ENCODE assay signal across 8 cellular contexts in genomic region chr6:159969921-159970320, GRCh38. TPM values are rescaled to one million over a fixed set of nuclear protein-coding genes. Genes with fewer than 3 reads are reported as not detected.
A peak's percentile ranks its signal among the peaks of the same experiment; 100 is the strongest.
DNase-seq lines count a peak whose midpoint lies in the region; ATAC-seq and TF ChIP-seq lines count a peak whose summit lies in the region.

No MANE protein-coding gene starts in this region.

- H3K27ac Mint-ChIP-seq in Caco-2 (ENCODE audit: unreplicated experiment) = peak overlapping the region; percentile 96
- peak overlapping the region; percentile 92 to 95 for H3K27ac Mint-ChIP-seq in stimulated activated naive CD8-positive, alpha-beta T cell treated with anti-CD3 and anti-CD28 coated beads, Interleukin-15, amount 100 ng/mL, for 72 hours

- H3K36me3 ChIP-seq in Caco-2 (ENCODE audit: control insufficient read depth, insufficient read depth, low read length) = no peaks in the 10 kb centered on the region; the same call in 1 of the 2 replicates
- no peaks in the 10 kb centered on the region for H3K36me3 ChIP-seq in left lung

- H3K27ac ChIP-seq in left lung = peak overlapping the region; percentile 84 to 95

- POLR2A ChIA-PET in Caco-2 (lab: Charles Lee) = interaction anchor here (0.6 to 0.7 kb wide), 3 partner anchors 179 to 1857 kb away, joined by 3 to 5 read pairs (median 3); partner anchors contain the start of genes MRPL18 and WTAP

- peaks cover 12% of the 10 kb centered on the region for H3K36me3 Mint-ChIP-seq in Caco-2 (ENCODE audit: insufficient read depth, unreplicated experiment)

- peak overlapping the region; percentile 76 for H3K4me3 ChIP-seq in Caco-2 (ENCODE audit: low read depth, low read length)
- peak overlapping the region; percentile 79 to 98 for H3K4me3 ChIP-seq in left lung

- ATAC-seq in GM19372 (IDR thresholded peaks at IDR 0.05; ENCODE audit: low read depth, unreplicated experiment) (peak; percentile 33), left lung (peak; percentile 68)
- no peak for ATAC-seq in stimulated activated naive CD8-positive, alpha-beta T cell treated with anti-CD3 and anti-CD28 coated beads, Interleukin-15, amount 100 ng/mL, for 72 hours

- no TSS peak for BruUV-seq in Caco-2 (replicated peaks; lab: Mats Ljungman, UMichigan)

- H3K4me1 ChIP-seq in Caco-2 (peaks cover 8% of the 10 kb centered on the region), left lung (peaks cover 18 to 82% of the 10 kb centered on the region in 2 donors)

- H3K27me3 Mint-ChIP-seq in Caco-2 (ENCODE audit: insufficient read depth, unreplicated experiment) = no peaks in the 10 kb centered on the region
- no peaks in the 10 kb centered on the region for H3K27me3 Mint-ChIP-seq in stimulated activated naive CD8-positive, alpha-beta T cell treated with anti-CD3 and anti-CD28 coated beads, Interleukin-15, amount 100 ng/mL, for 72 hours

- H3K27me3 ChIP-seq in Caco-2 (replicated peaks; ENCODE audit: control insufficient read depth, insufficient read depth, low read length) = no peaks in the 10 kb centered on the region
- H3K27me3 ChIP-seq in left lung = no peaks in the 10 kb centered on the region

- TF ChIP-seq CTCF in Caco-2 (IDR thresholded peaks at IDR 0.05; ENCODE audit: insufficient read depth in 1 of 2, low read depth in 1 of 2, low read length in 1 of 2, severe bottlenecking in 1 of 2, unreplicated experiment in 1 of 2) = no peak
- no peak for TF ChIP-seq CTCF in left lung (IDR thresholded peaks at IDR 0.05)

- H3K4me3 Mint-ChIP-seq in Caco-2 (ENCODE audit: unreplicated experiment) = peak overlapping the region; percentile 95
- H3K4me3 Mint-ChIP-seq in stimulated activated naive CD8-positive, alpha-beta T cell treated with anti-CD3 and anti-CD28 coated beads, Interleukin-15, amount 100 ng/mL, for 72 hours = peak overlapping the region; percentile 87 to 97

- H3K9me3 ChIP-seq in Caco-2 = no peaks in the 10 kb centered on the region
- H3K9me3 ChIP-seq in left lung = no peaks in the 10 kb centered on the region

- DNase-seq in Caco-2 = peak; percentile 62 to 67
- peak; percentile 74 for DNase-seq in HT-29 (ENCODE audit: low spot score)
- peak; percentile 41 to 69 for DNase-seq in SHP77 (lab: John Stamatoyannopoulos, UW)
- peak; percentile 75 for DNase-seq in dedifferentiated amniotic fluid mesenchymal stem cell (ENCODE audit: extremely low spot score)
- no peak for DNase-seq in left lung
- DNase-seq in stimulated activated naive CD8-positive, alpha-beta T cell treated with anti-CD3 and anti-CD28 coated beads, Interleukin-15, amount 100 ng/mL, for 72 hours = peak; percentile 23 to 48
- no peak for DNase-seq in NCI-H1436 treated with DMSO at 0.1 percent for 48 hours (lab: John Stamatoyannopoulos, UW)

- intact Hi-C loops in Caco-2 (cut with micrococcal nuclease; ENCODE audit: unreplicated experiment) = no loop called here
- intact Hi-C loops in left lung (cut with DNase I) = no loop called here

- peaks cover 12% of the 10 kb centered on the region for H3K4me1 Mint-ChIP-seq in Caco-2 (ENCODE audit: low read depth, unreplicated experiment)
- H3K4me1 Mint-ChIP-seq in stimulated activated naive CD8-positive, alpha-beta T cell treated with anti-CD3 and anti-CD28 coated beads, Interleukin-15, amount 100 ng/mL, for 72 hours = peaks cover 56% of the 10 kb centered on the region

- H3K9me3 Mint-ChIP-seq in Caco-2 (ENCODE audit: unreplicated experiment) = no peaks in the 10 kb centered on the region
- no peaks in the 10 kb centered on the region for H3K9me3 Mint-ChIP-seq in stimulated activated naive CD8-positive, alpha-beta T cell treated with anti-CD3 and anti-CD28 coated beads, Interleukin-15, amount 100 ng/mL, for 72 hours

- CTCF ChIA-PET in Caco-2 (lab: Charles Lee) = no interaction called here

RNA-seq across cellular contexts. Expression of gene IGF2R, which starts 1.0 kb away (rescaled TPM):
- total RNA-seq in Caco-2 (2022) (91.1 and 92.2 TPM in 2 replicates), left lung (100 to 1,000 TPM; 141 to 153 TPM)
- 37.7 and 51.2 TPM in 2 replicates for total RNA-seq in HT-29 (2014; rRNA removed; shearing (Covaris generic))

Comparison
In these comparisons a context has a peak if more than half of its experiments do, and no peak if none do; other contexts are left out.
1. DNase-seq: peak in Caco-2 (2 of 2), HT-29 (single experiment), SHP77 (2 of 2), dedifferentiated amniotic fluid mesenchymal stem cell (single experiment) and stimulated activated naive CD8-positive, alpha-beta T cell treated with anti-CD3 and anti-CD28 coated beads, Interleukin-15, amount 100 ng/mL, for 72 hours (2 of 2); none in left lung (0 of 2) and NCI-H1436 treated with DMSO at 0.1 percent for 48 hours (single experiment).